9 cellular contexts compared by ENCODE assay signal in the genomic region with DNA sequence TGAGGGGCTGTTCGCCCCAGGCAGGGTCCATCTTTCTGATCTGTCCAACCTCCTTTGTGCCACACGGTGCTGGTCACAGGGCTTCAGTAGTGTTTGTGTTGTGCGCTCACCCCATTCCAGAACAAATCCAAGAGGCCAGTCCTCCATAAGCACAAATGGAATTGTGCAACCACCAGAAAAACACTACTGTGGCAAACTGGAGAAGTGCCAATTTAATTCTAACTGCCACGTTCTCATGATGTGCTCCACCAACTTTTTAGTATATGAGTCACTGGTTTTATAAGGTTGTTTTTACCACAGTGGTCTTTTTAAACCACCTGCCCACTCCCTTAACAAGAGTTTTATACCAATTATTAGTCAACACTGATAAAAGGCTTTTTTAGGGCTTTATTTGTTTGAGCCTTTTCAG.
DNase-seq lines count a peak whose midpoint lies in the region; ATAC-seq and TF ChIP-seq lines count a peak whose summit lies in the region.
"Had no signal": no experiment of that assay in that cellular context is flagged by ENCODE, and none has a peak within 500 bp of the region (broad histone marks: within the 10 kb centered on the region; RNA-seq: fewer than 3 reads in every experiment).

No MANE protein-coding gene starts in this region.

- no peaks in the 10 kb centered on the region for H3K9me2 ChIP-seq in GM23248 (ENCODE audit: insufficient read depth)

- no peak for ATAC-seq in effector memory CD8-positive, alpha-beta T cell (replicated peaks)
- ATAC-seq: left lobe of liver had no signal

- no peak overlapping the region for H3K4me3 Mint-ChIP-seq in effector memory CD8-positive, alpha-beta T cell

- H3K27ac ChIP-seq in GM23248 (peak overlapping the region; percentile 33), esophagus squamous epithelium (no peak overlapping the region)

- H2AFZ ChIP-seq in GM23248, result no peak overlapping the region

- in situ Hi-C loops in GM23248 (cut with MboI), result no loop called here

- no peak for TF ChIP-seq CTCF in retinal pigment epithelial cell (conservative IDR thresholded peaks at IDR 0.05; ENCODE audit: low read depth, low read length)
- TF ChIP-seq CTCF in esophagus squamous epithelium (IDR thresholded peaks at IDR 0.05), result no peak

- H3K4me3 ChIP-seq in GM23248 (no peak overlapping the region), retinal pigment epithelial cell (ENCODE audit: low read length) (no peak overlapping the region), esophagus squamous epithelium (no peak overlapping the region)

- intact Hi-C loops in esophagus squamous epithelium (cut with DNase I), result no loop called here

- no peak overlapping the region for H3K9ac ChIP-seq in GM23248

- peaks cover 29% of the 10 kb centered on the region for H3F3A ChIP-seq in GM23248 (ENCODE audit: insufficient read depth)

- no peaks in the 10 kb centered on the region for H3K36me3 Mint-ChIP-seq in effector memory CD8-positive, alpha-beta T cell (ENCODE audit: insufficient read depth)

- H3K9me3 Mint-ChIP-seq in effector memory CD8-positive, alpha-beta T cell, result peaks cover 2 to 13% of the 10 kb centered on the region in 2 donors

- WGBS in GM23248 (ENCODE audit: low coverage in 1 of 2, low lambda C conversion rate in 2 of 2, missing lambda C conversion rate in 2 of 2), 2 experiments, result 73 to 75% methylated on average over 4 of the region's 4 CpGs
- 52 to 63% methylated on average over 4 of the region's 4 CpGs for WGBS in esophagus squamous epithelium, 2 donors

- peaks cover 48% of the 10 kb centered on the region for H3K36me3 ChIP-seq in GM23248 (ENCODE audit: low read depth)
- H3K36me3 ChIP-seq in esophagus squamous epithelium, result no peaks in the 10 kb centered on the region

- peak; percentile 66 for DNase-seq in GM23248
- peak; percentile 73 for DNase-seq in NCI-H2107 treated with DMSO at 0.1 percent for 48 hours (lab: John Stamatoyannopoulos, UW; ENCODE audit: unreplicated experiment)
- DNase-seq in dermis microvascular lymphatic vessel endothelial cell (ENCODE audit: low read depth in 2 of 2), result peak; percentile 44 to 58
- peak; percentile 71 for DNase-seq in retinal pigment epithelial cell (ENCODE audit: low read depth)
- DNase-seq in middle frontal gyrus (ENCODE audit: extremely low spot score, low spot score), result no peak
- DNase-seq in esophagus squamous epithelium (lab: John Stamatoyannopoulos, UW), result no peak
- no peak for DNase-seq in effector memory CD8-positive, alpha-beta T cell
- DNase-seq: NCI-H1048 had no signal

- no peaks in the 10 kb centered on the region for H3K4me1 Mint-ChIP-seq in effector memory CD8-positive, alpha-beta T cell (ENCODE audit: low read depth in 2 of 2)

- H3K4me1 ChIP-seq in GM23248 (ENCODE audit: insufficient read depth), result peaks cover 13% of the 10 kb centered on the region
- no peaks in the 10 kb centered on the region for H3K4me1 ChIP-seq in esophagus squamous epithelium

- no peak overlapping the region for H3K27ac Mint-ChIP-seq in effector memory CD8-positive, alpha-beta T cell

- no peaks in the 10 kb centered on the region for H4K20me1 ChIP-seq in GM23248 (ENCODE audit: insufficient read depth)

- H3K79me2 ChIP-seq in GM23248 (ENCODE audit: insufficient read depth), result no peaks in the 10 kb centered on the region

- no peak overlapping the region for H3K4me2 ChIP-seq in GM23248 (ENCODE audit: unreplicated experiment)

- no peaks in the 10 kb centered on the region for H3K27me3 ChIP-seq in GM23248 (replicated peaks; ENCODE audit: insufficient read depth)
- H3K27me3 ChIP-seq in esophagus squamous epithelium, result no peaks in the 10 kb centered on the region

- H3K27me3 Mint-ChIP-seq in effector memory CD8-positive, alpha-beta T cell, result no peaks in the 10 kb centered on the region

- no peaks in the 10 kb centered on the region for H3K9me3 ChIP-seq in GM23248 (ENCODE audit: low read depth)
- H3K9me3 ChIP-seq in esophagus squamous epithelium, result no peaks in the 10 kb centered on the region

- TF ChIP-seq POLR2A in esophagus squamous epithelium (IDR thresholded peaks at IDR 0.05), result no peak

Comparison
In these comparisons a context has a peak if more than half of its experiments do, and no peak if none do; other contexts are left out.
1. DNase-seq: peak in GM23248 (single experiment), NCI-H2107 treated with DMSO at 0.1 percent for 48 hours (single experiment), dermis microvascular lymphatic vessel endothelial cell (2 of 2) and retinal pigment epithelial cell (single experiment); none in middle frontal gyrus (single experiment), esophagus squamous epithelium (single experiment) and effector memory CD8-positive, alpha-beta T cell (0 of 3).